12 cellular contexts compared by ENCODE assay signal in the genomic region with DNA sequence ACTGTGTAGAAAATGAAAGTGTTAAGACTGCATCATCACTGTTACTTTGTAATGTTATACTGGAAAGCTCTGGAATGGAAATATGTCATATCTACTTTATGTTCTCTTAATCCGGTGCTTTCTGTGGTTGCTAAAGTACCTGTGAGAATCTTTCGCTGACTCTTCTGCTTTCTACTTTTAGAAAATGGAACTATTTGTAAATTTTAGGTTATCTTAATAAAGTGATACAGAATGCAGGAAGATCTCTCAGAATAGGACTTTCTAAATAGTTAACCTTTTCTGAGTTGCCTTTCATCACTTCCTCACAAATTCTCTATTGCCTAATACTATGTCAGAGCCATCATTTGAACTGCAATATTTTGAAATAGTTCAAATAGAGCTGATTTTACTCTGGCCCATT.
DNase-seq lines count a peak whose midpoint lies in the region; ATAC-seq and TF ChIP-seq lines count a peak whose summit lies in the region.
"Had no signal": no experiment of that assay in that cellular context is flagged by ENCODE, and none has a peak within 500 bp of the region (broad histone marks: within the 10 kb centered on the region; RNA-seq: fewer than 3 reads in every experiment).

No MANE protein-coding gene starts in this region.

- ATAC-seq in GM19395 (IDR thresholded peaks at IDR 0.05; ENCODE audit: unreplicated experiment) (peak; percentile 92), HG03066 (IDR thresholded peaks at IDR 0.05; ENCODE audit: low read depth, unreplicated experiment) (peak; percentile 86)
- ATAC-seq: psoas muscle had no signal

- no peak overlapping the region for H2AFZ ChIP-seq in OCI-LY3 (ENCODE audit: low read depth, low read length)

- H3K9me3 ChIP-seq in OCI-LY3 (ENCODE audit: insufficient read depth, low read length): no peaks in the 10 kb centered on the region
- H3K9me3 ChIP-seq: psoas muscle had no signal

- H3K4me1 Mint-ChIP-seq in activated naive CD4-positive, alpha-beta T cell treated with anti-CD3 and anti-CD28 coated beads for 36 hours (ENCODE audit: low read depth): peaks cover 13% of the 10 kb centered on the region

- H3K27ac ChIP-seq in OCI-LY3 (ENCODE audit: low read length): no peak overlapping the region
- H3K27ac ChIP-seq: psoas muscle had no signal

- intact Hi-C loops in cardiac septum (cut with DNase I): no loop called here
- intact Hi-C loops in activated naive CD4-positive, alpha-beta T cell treated with anti-CD3 and anti-CD28 coated beads for 36 hours (cut with micrococcal nuclease): loop anchor here (1.0 kb wide), 1 partner anchor 188 kb away; no protein-coding TSS in a partner anchor

- peaks cover 15% of the 10 kb centered on the region for H3K36me3 ChIP-seq in OCI-LY3 (replicated peaks; ENCODE audit: low read depth, low read length)

- H3K27me3 ChIP-seq in OCI-LY3 (ENCODE audit: low read depth, low read length): no peaks in the 10 kb centered on the region

- H3K27me3 Mint-ChIP-seq in activated naive CD4-positive, alpha-beta T cell treated with anti-CD3 and anti-CD28 coated beads for 36 hours (ENCODE audit: low read depth): no peaks in the 10 kb centered on the region

- H3K9me3 Mint-ChIP-seq in activated naive CD4-positive, alpha-beta T cell treated with anti-CD3 and anti-CD28 coated beads for 36 hours: no peaks in the 10 kb centered on the region

- H3K36me3 Mint-ChIP-seq in activated naive CD4-positive, alpha-beta T cell treated with anti-CD3 and anti-CD28 coated beads for 36 hours (ENCODE audit: low read depth): peaks cover 8% of the 10 kb centered on the region

- H3K4me1 ChIP-seq in OCI-LY3 (ENCODE audit: low read length): peaks cover 8% of the 10 kb centered on the region
- H3K4me1 ChIP-seq: psoas muscle had no signal

- peak; percentile 79 to 86 for DNase-seq in AML-193 (lab: John Stamatoyannopoulos, UW)
- DNase-seq in hepatic stellate cell (ENCODE audit: low spot score): no peak
- no peak for DNase-seq in foreskin fibroblast
- DNase-seq in cardiac septum (ENCODE audit: low spot score): no peak
- DNase-seq in activated naive CD4-positive, alpha-beta T cell treated with anti-CD3 and anti-CD28 coated beads for 36 hours: no peak
- DNase-seq: activated effector memory CD4-positive, alpha-beta T cell treated with anti-CD3 and anti-CD28 coated beads, Interleukin-2, amount 50 U/mL, for 16 hours; effector CD8-positive, alpha-beta T cell; kidney glomerular epithelial cell; psoas muscle had no signal

- no peak overlapping the region for H3K27ac Mint-ChIP-seq in activated naive CD4-positive, alpha-beta T cell treated with anti-CD3 and anti-CD28 coated beads for 36 hours

- H4K20me1 ChIP-seq in OCI-LY3 (ENCODE audit: insufficient read depth, low read length): no peaks in the 10 kb centered on the region

- peak overlapping the region; percentile 18; the same call in 1 of the 2 replicates for H3K4me2 ChIP-seq in OCI-LY3 (ENCODE audit: low read length)

- no peak for TF ChIP-seq CTCF in OCI-LY3 (IDR thresholded peaks at IDR 0.05; ENCODE audit: low read depth, low read length)
- no peak for TF ChIP-seq CTCF in foreskin fibroblast (IDR thresholded peaks at IDR 0.05; ENCODE audit: low read depth, low read length)

- no peak overlapping the region for H3K9ac ChIP-seq in OCI-LY3 (ENCODE audit: low read length)

- H3K4me3 ChIP-seq in OCI-LY3 (ENCODE audit: low read length) (no peak overlapping the region), foreskin fibroblast (ENCODE audit: low read depth in 1 of 2, low read length in 2 of 2) (no peak overlapping the region)
- H3K4me3 ChIP-seq: psoas muscle had no signal

- H3K79me2 ChIP-seq in OCI-LY3 (ENCODE audit: low read length): no peaks in the 10 kb centered on the region

- CTCF ChIA-PET in activated naive CD4-positive, alpha-beta T cell treated with anti-CD3 and anti-CD28 coated beads for 36 hours (lab: Charles Lee): interaction anchor here (0.6 kb wide), 1 partner anchor 927 kb away, joined by 3 read pairs; no protein-coding TSS in a partner anchor

- H3K4me3 Mint-ChIP-seq in activated naive CD4-positive, alpha-beta T cell treated with anti-CD3 and anti-CD28 coated beads for 36 hours: no peak overlapping the region

Comparison
In these comparisons a context has a peak if more than half of its experiments do, and no peak if none do; other contexts are left out.
1. DNase-seq: peak in AML-193 (2 of 2); none in hepatic stellate cell (single experiment), foreskin fibroblast (0 of 2), cardiac septum (single experiment) and activated naive CD4-positive, alpha-beta T cell treated with anti-CD3 and anti-CD28 coated beads for 36 hours (single experiment).